Comparison of ENCODE assay signal across 19 cellular contexts in the genomic region with DNA sequence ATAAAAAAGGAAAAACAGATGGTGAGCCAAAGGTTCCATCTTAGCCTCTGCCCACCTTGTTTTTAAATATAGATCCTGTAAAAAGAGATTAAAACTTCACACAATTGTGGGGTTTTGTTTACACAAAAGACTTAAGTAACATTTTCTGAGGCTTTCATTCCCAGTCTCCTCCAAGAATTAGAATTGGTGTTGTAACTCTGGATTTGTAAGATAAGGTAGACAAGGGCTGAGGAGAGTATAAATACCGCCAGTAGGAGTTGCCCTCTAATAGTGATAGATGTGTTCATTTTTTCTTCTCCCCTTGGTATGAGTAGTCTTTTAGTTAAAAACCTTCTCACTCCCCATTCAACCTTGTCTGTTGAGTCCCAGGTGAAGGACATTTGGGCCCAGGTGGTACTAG.
"Had no signal": no experiment of that assay in that cellular context is flagged by ENCODE, and none has a peak within 500 bp of the region (broad histone marks: within the 10 kb centered on the region; RNA-seq: fewer than 3 reads in every experiment).

No MANE protein-coding gene starts in this region.

- H3K27me3 Mint-ChIP-seq: naive thymus-derived CD4-positive, alpha-beta T cell had no signal

- H3K9me3 Mint-ChIP-seq: naive thymus-derived CD4-positive, alpha-beta T cell had no signal

- H3K9me3 ChIP-seq: neutrophil, right atrium auricular region, stomach, thoracic aorta, transverse colon had no signal

- H3K36me3 ChIP-seq: neutrophil, thoracic aorta, transverse colon had no signal

- ATAC-seq: esophagus mucosa; foreskin keratinocyte; left ventricle myocardium superior; naive thymus-derived CD4-positive, alpha-beta T cell had no signal

- H3K4me3 Mint-ChIP-seq: naive thymus-derived CD4-positive, alpha-beta T cell had no signal

- FAIRE-seq: kidney, small intestine had no signal

- H3K27me3 ChIP-seq: foreskin keratinocyte, neutrophil, right atrium auricular region, stomach, transverse colon had no signal

- DNase-seq: effector CD4-positive, alpha-beta T cell; foreskin keratinocyte; kidney; left cardiac atrium; left ventricle myocardium superior; mesendoderm; naive thymus-derived CD4-positive, alpha-beta T cell; posterior cingulate gyrus; small intestine; stimulated activated CD4-positive, alpha-beta T cell treated with anti-CD3 and anti-CD28 coated beads, Interleukin-12 subunit alpha, Interleukin-12 subunit beta, amount 100 ng/mL, for 4 hours; stimulated activated naive CD4-positive, alpha-beta T cell; stomach; substantia nigra; transverse colon had no signal

- H3K4me3 ChIP-seq: coronary artery, right atrium auricular region, stomach, thoracic aorta, transverse colon had no signal

- H3K27ac ChIP-seq: coronary artery, foreskin keratinocyte, neutrophil, stomach, thoracic aorta, transverse colon had no signal

- H3K27ac Mint-ChIP-seq: naive thymus-derived CD4-positive, alpha-beta T cell had no signal
